8 cellular contexts compared by ENCODE assay signal in genomic region chr5:175718401-175719108, GRCh38.
DNase-seq lines count a peak whose midpoint lies in the region; ATAC-seq and TF ChIP-seq lines count a peak whose summit lies in the region.

No MANE protein-coding gene starts in this region.

- intact Hi-C loops in activated CD8-positive, alpha-beta T cell treated with anti-CD3 and anti-CD28 coated beads for 36 hours (cut with micrococcal nuclease) = loop anchor here (2.0 kb wide), 1 partner anchor 184 kb away; no protein-coding TSS in a partner anchor

- peaks cover 2% of the 10 kb centered on the region for H3K36me3 Mint-ChIP-seq in activated CD8-positive, alpha-beta T cell treated with anti-CD3 and anti-CD28 coated beads for 36 hours (ENCODE audit: low read depth)
- H3K36me3 Mint-ChIP-seq in progenitor cell of endocrine pancreas (ENCODE audit: insufficient read depth) = peaks cover 9% of the 10 kb centered on the region

- no peak overlapping the region for H3K4me3 ChIP-seq in epithelial cell of proximal tubule (ENCODE audit: low read depth, low read length)

- DNase-seq in GDM1 (lab: John Stamatoyannopoulos, UW) (peak; percentile 45), NCI-H2029 treated with DMSO at 0.1 percent for 48 hours (lab: John Stamatoyannopoulos, UW) (peak; percentile 13), epithelial cell of proximal tubule (ENCODE audit: low read depth) (no peak), progenitor cell of endocrine pancreas (ENCODE audit: low spot score, unreplicated experiment) (no peak), 8988T (no peak)
- peak; percentile 91 for DNase-seq in activated CD8-positive, alpha-beta T cell treated with anti-CD3 and anti-CD28 coated beads for 36 hours

- peaks cover 14% of the 10 kb centered on the region for H3K9me3 Mint-ChIP-seq in activated CD8-positive, alpha-beta T cell treated with anti-CD3 and anti-CD28 coated beads for 36 hours
- peaks cover 23% of the 10 kb centered on the region for H3K9me3 Mint-ChIP-seq in progenitor cell of endocrine pancreas (ENCODE audit: low read depth)

- POLR2A ChIA-PET in activated CD8-positive, alpha-beta T cell treated with anti-CD3 and anti-CD28 coated beads for 36 hours (lab: Charles Lee) = interaction anchor here (0.7 to 1.6 kb wide), 8 partner anchors 10 to 241 kb away, joined by 3 to 6 read pairs (median 4); partner anchors contain the start of gene SFXN1

- CTCF ChIA-PET in activated CD8-positive, alpha-beta T cell treated with anti-CD3 and anti-CD28 coated beads for 36 hours (lab: Charles Lee) = interaction anchor here (0.6 to 4.0 kb wide), 38 partner anchors 9 to 255 kb away, joined by 3 to 100 read pairs (median 4); no protein-coding TSS in a partner anchor

- peak; percentile 79 for ATAC-seq in activated CD8-positive, alpha-beta T cell treated with anti-CD3 and anti-CD28 coated beads for 36 hours
- ATAC-seq in HG03280 (IDR thresholded peaks at IDR 0.05; ENCODE audit: unreplicated experiment) (no peak), HG02571 (IDR thresholded peaks at IDR 0.05; ENCODE audit: unreplicated experiment) (no peak)

- no peak overlapping the region for H3K4me3 Mint-ChIP-seq in activated CD8-positive, alpha-beta T cell treated with anti-CD3 and anti-CD28 coated beads for 36 hours
- no peak overlapping the region for H3K4me3 Mint-ChIP-seq in progenitor cell of endocrine pancreas (ENCODE audit: low read depth)

- no peak overlapping the region for H3K27ac Mint-ChIP-seq in activated CD8-positive, alpha-beta T cell treated with anti-CD3 and anti-CD28 coated beads for 36 hours
- H3K27ac Mint-ChIP-seq in progenitor cell of endocrine pancreas = no peak overlapping the region

- peak; percentile 84 for TF ChIP-seq CTCF in activated CD8-positive, alpha-beta T cell treated with anti-CD3 and anti-CD28 coated beads for 36 hours (IDR thresholded peaks at IDR 0.05)
- TF ChIP-seq CTCF in epithelial cell of proximal tubule (conservative IDR thresholded peaks at IDR 0.05; ENCODE audit: low read depth, low read length) = peak; percentile 71
- TF ChIP-seq CTCF in progenitor cell of endocrine pancreas (IDR thresholded peaks at IDR 0.05; ENCODE audit: unreplicated experiment) = peak; percentile 80

- peaks cover 5% of the 10 kb centered on the region for H3K4me1 Mint-ChIP-seq in activated CD8-positive, alpha-beta T cell treated with anti-CD3 and anti-CD28 coated beads for 36 hours (ENCODE audit: low read depth)
- peaks cover 7% of the 10 kb centered on the region for H3K4me1 Mint-ChIP-seq in progenitor cell of endocrine pancreas (ENCODE audit: low read depth)

- no peaks in the 10 kb centered on the region for H3K27me3 Mint-ChIP-seq in activated CD8-positive, alpha-beta T cell treated with anti-CD3 and anti-CD28 coated beads for 36 hours
- H3K27me3 Mint-ChIP-seq in progenitor cell of endocrine pancreas = peaks cover 10% of the 10 kb centered on the region

Comparison
In these comparisons a context has a peak if more than half of its experiments do, and no peak if none do; other contexts are left out.
1. DNase-seq: peak in GDM1 (single experiment), NCI-H2029 treated with DMSO at 0.1 percent for 48 hours (single experiment) and activated CD8-positive, alpha-beta T cell treated with anti-CD3 and anti-CD28 coated beads for 36 hours (single experiment); none in epithelial cell of proximal tubule (single experiment), progenitor cell of endocrine pancreas (single experiment) and 8988T (single experiment).
2. Peak in every context shown above with its lines, with median percentiles within 50 percentile points of each other: CTCF ChIP-seq.